ENCODE assay signal across 15 cellular contexts in the genomic region with DNA sequence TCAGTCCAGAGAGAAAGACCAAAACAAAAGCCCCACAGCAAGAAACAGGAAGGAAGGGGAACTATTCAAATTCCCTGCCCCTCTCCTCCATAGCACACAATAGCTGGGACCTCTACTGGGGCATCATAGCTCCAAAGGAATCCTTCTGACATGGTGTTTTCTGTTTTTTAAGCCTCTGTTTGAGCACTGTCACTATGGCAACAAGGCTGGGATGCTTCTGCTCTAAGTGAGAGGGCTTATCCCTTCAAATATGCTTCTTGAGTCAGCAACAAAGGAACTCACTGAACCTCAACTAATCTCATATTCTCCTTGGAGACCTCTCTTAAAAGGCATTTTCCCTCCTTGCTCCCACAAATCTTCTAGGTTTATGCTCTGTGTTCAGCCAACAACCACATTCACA. TPM values are rescaled to one million over a fixed set of nuclear protein-coding genes. Genes with fewer than 3 reads are reported as not detected.
DNase-seq lines count a peak whose midpoint lies in the region; ATAC-seq, FAIRE-seq and TF ChIP-seq lines count a peak whose summit lies in the region.
"Had no signal": no experiment of that assay in that cellular context is flagged by ENCODE, and none has a peak within 500 bp of the region (broad histone marks: within the 10 kb centered on the region; RNA-seq: fewer than 3 reads in every experiment).

No MANE protein-coding gene starts in this region.

- H3K9me2 ChIP-seq in GM23338 (ENCODE audit: insufficient read depth): no peaks in the 10 kb centered on the region

- peaks cover 4% of the 10 kb centered on the region; the same call in 2 of the 3 replicates for H3K36me3 Mint-ChIP-seq in GM23338 (ENCODE audit: low read depth)
- no peaks in the 10 kb centered on the region for H3K36me3 Mint-ChIP-seq in endothelial cell (ENCODE audit: low read depth, unreplicated experiment)
- peaks cover 1 to 5% of the 10 kb centered on the region in 2 donors for H3K36me3 Mint-ChIP-seq in activated T-cell treated with anti-CD3 and anti-CD28 coated beads, Interleukin-2, amount 50 U/mL, for 72 hours (ENCODE audit: insufficient read depth in 2 of 2)

- H3K27ac Mint-ChIP-seq in GM23338 (0 out of 2 replicates have a peak overlapping the region, but pooled peaks have one; percentile 36), endothelial cell (ENCODE audit: unreplicated experiment) (peak overlapping the region; percentile 79)
- H3K27ac Mint-ChIP-seq in activated T-cell treated with anti-CD3 and anti-CD28 coated beads, Interleukin-2, amount 50 U/mL, for 72 hours: no peak overlapping the region
- H3K27ac Mint-ChIP-seq: nephron progenitor cell had no signal

- H3K4me3 Mint-ChIP-seq in GM23338 (no peak overlapping the region), endothelial cell (ENCODE audit: unreplicated experiment) (no peak overlapping the region)
- no peak overlapping the region for H3K4me3 Mint-ChIP-seq in activated T-cell treated with anti-CD3 and anti-CD28 coated beads, Interleukin-2, amount 50 U/mL, for 72 hours
- H3K4me3 Mint-ChIP-seq: nephron progenitor cell had no signal

- H2AFZ ChIP-seq in GM23338: no peak overlapping the region

- H3K36me3 ChIP-seq in GM23338 (ENCODE audit: insufficient read depth): no peaks in the 10 kb centered on the region
- H3K36me3 ChIP-seq: left ventricle myocardium inferior, suprapubic skin had no signal

- no peaks in the 10 kb centered on the region for H4K20me1 ChIP-seq in GM23338 (replicated peaks; ENCODE audit: insufficient read depth)

- TF ChIP-seq CTCF in GM23338 (conservative IDR thresholded peaks at IDR 0.05; ENCODE audit: low read depth in 2 of 2) (no peak), endothelial cell (IDR thresholded peaks at IDR 0.05; ENCODE audit: unreplicated experiment) (no peak)

- peaks cover 4% of the 10 kb centered on the region; the same call in 2 of the 3 replicates for H3K4me1 Mint-ChIP-seq in GM23338
- peaks cover 7% of the 10 kb centered on the region for H3K4me1 Mint-ChIP-seq in endothelial cell (ENCODE audit: unreplicated experiment)
- no peaks in the 10 kb centered on the region for H3K4me1 Mint-ChIP-seq in activated T-cell treated with anti-CD3 and anti-CD28 coated beads, Interleukin-2, amount 50 U/mL, for 72 hours (ENCODE audit: low read depth)
- H3K4me1 Mint-ChIP-seq: nephron progenitor cell had no signal

- DNase-seq in GM23338 (ENCODE audit: low spot score) (peak; percentile 64), RCC 7860 (ENCODE audit: low spot score) (peak; percentile 49), endothelial cell (ENCODE audit: low spot score) (no peak), non-pigmented ciliary epithelial cell (ENCODE audit: low read depth) (peak; percentile 76), superior temporal gyrus (ENCODE audit: extremely low spot score) (no peak)
- no peak for DNase-seq in activated T-cell treated with anti-CD3 and anti-CD28 coated beads, Interleukin-2, amount 50 U/mL, for 72 hours
- DNase-seq: activated CD4-positive, CD25-positive, alpha-beta regulatory T cell treated with anti-CD3 and anti-CD28 coated beads, Interleukin-2, amount 50 U/mL, for 72 hours; activated T-cell treated with anti-CD3 and anti-CD28 coated beads for 4 hours; left ventricle myocardium inferior; NCI-H187 treated with DMSO at 0.1 percent for 48 hours; nephron progenitor cell; small intestine had no signal

- ATAC-seq in GM23338 (peak; percentile 53), GM21390 (IDR thresholded peaks at IDR 0.05; ENCODE audit: unreplicated experiment) (no peak), HG03521 (IDR thresholded peaks at IDR 0.05; ENCODE audit: unreplicated experiment) (no peak)
- ATAC-seq in activated T-cell treated with anti-CD3 and anti-CD28 coated beads, Interleukin-2, amount 50 U/mL, for 72 hours (replicated peaks in 1 of 2): no peak

- H3K9me3 Mint-ChIP-seq in GM23338 (peaks cover 27% of the 10 kb centered on the region; the same call in 2 of the 3 replicates), endothelial cell (ENCODE audit: unreplicated experiment) (no peaks in the 10 kb centered on the region)
- peaks cover 7 to 10% of the 10 kb centered on the region in 2 donors for H3K9me3 Mint-ChIP-seq in activated T-cell treated with anti-CD3 and anti-CD28 coated beads, Interleukin-2, amount 50 U/mL, for 72 hours

- H3K79me2 ChIP-seq in GM23338 (replicated peaks; ENCODE audit: insufficient read depth): no peaks in the 10 kb centered on the region

- H3K27me3 Mint-ChIP-seq in GM23338 (ENCODE audit: insufficient read depth, low read depth, poor library complexity) (peaks cover 5% of the 10 kb centered on the region), endothelial cell (ENCODE audit: unreplicated experiment) (peaks cover 2% of the 10 kb centered on the region)
- H3K27me3 Mint-ChIP-seq in activated T-cell treated with anti-CD3 and anti-CD28 coated beads, Interleukin-2, amount 50 U/mL, for 72 hours (ENCODE audit: low read depth): no peaks in the 10 kb centered on the region

- FAIRE-seq in RCC 7860 (lab: Jason Lieb, UNC): no peak
- FAIRE-seq: small intestine had no signal

- H3F3A ChIP-seq in GM23338 (replicated peaks; ENCODE audit: low read depth): no peaks in the 10 kb centered on the region

- H3K27ac ChIP-seq in GM23338 (ENCODE audit: low read depth): no peak overlapping the region
- H3K27ac ChIP-seq: left ventricle myocardium inferior, suprapubic skin had no signal

- no peak overlapping the region for H3K4me3 ChIP-seq in GM23338
- H3K4me3 ChIP-seq: left ventricle myocardium inferior, suprapubic skin had no signal

- no peaks in the 10 kb centered on the region for H3K27me3 ChIP-seq in GM23338 (ENCODE audit: insufficient read depth)
- H3K27me3 ChIP-seq: suprapubic skin had no signal

- H3K4me1 ChIP-seq in GM23338 (ENCODE audit: insufficient read depth): peaks cover 8% of the 10 kb centered on the region; the same call in 1 of the 2 replicates
- H3K4me1 ChIP-seq: left ventricle myocardium inferior, suprapubic skin had no signal

- H3K4me2 ChIP-seq in GM23338: peak overlapping the region; percentile 53; the same call in 1 of the 2 replicates

TF ChIP-seq in GM23338, 12 proteins besides CTCF, POLR2A, EP300 and RAD21 (continues in another document):
- TF ChIP-seq ZNF331 (CRISPR knock-in tag; IDR thresholded peaks at IDR 0.05; ENCODE audit: low read depth): no peak
- TF ChIP-seq POLR2AphosphoS5 (IDR thresholded peaks at IDR 0.05; ENCODE audit: low read depth): no peak
- no peak for TF ChIP-seq NANOG (IDR thresholded peaks at IDR 0.05; ENCODE audit: borderline replicate concordance)
- no peak for TF ChIP-seq STAT1 (IDR thresholded peaks at IDR 0.05; ENCODE audit: unreplicated experiment)
- TF ChIP-seq EZH2 (IDR thresholded peaks at IDR 0.05; ENCODE audit: low read depth, unreplicated experiment): no peak
- no peak for TF ChIP-seq EZH2phosphoT487 (IDR thresholded peaks at IDR 0.05; ENCODE audit: unreplicated experiment)
- TF ChIP-seq, protein P1, sequence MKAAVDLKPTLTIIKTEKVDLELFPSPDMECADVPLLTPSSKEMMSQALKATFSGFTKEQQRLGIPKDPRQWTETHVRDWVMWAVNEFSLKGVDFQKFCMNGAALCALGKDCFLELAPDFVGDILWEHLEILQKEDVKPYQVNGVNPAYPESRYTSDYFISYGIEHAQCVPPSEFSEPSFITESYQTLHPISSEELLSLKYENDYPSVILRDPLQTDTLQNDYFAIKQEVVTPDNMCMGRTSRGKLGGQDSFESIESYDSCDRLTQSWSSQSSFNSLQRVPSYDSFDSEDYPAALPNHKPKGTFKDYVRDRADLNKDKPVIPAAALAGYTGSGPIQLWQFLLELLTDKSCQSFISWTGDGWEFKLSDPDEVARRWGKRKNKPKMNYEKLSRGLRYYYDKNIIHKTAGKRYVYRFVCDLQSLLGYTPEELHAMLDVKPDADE (IDR thresholded peaks at IDR 0.05): no peak

RNA-seq across cellular contexts. Expression of a gene that starts 40.5 kb away (rescaled TPM):
- total RNA-seq in GM23338 (2014; rRNA removed; shearing (Covaris generic)): 16.2 and 17.9 TPM in 2 replicates
- polyA plus RNA-seq in GM23338 (2016; fragmentation: Nextera tagmentation; extraction: Ambion mirVana): 11.5 and 13.2 TPM in 2 replicates
- total RNA-seq in endothelial cell (ENCODE audit: unreplicated experiment): 7.8 TPM
- not detected for total RNA-seq in activated T-cell treated with anti-CD3 and anti-CD28 coated beads, Interleukin-2, amount 50 U/mL, for 72 hours

Comparison
In these comparisons a context has a peak if more than half of its experiments do, and no peak if none do; other contexts are left out.
1. DNase-seq: peak in GM23338 (single experiment), RCC 7860 (single experiment) and non-pigmented ciliary epithelial cell (single experiment); none in endothelial cell (single experiment), activated T-cell treated with anti-CD3 and anti-CD28 coated beads, Interleukin-2, amount 50 U/mL, for 72 hours (0 of 2) and superior temporal gyrus (single experiment).